In the genomic region with DNA sequence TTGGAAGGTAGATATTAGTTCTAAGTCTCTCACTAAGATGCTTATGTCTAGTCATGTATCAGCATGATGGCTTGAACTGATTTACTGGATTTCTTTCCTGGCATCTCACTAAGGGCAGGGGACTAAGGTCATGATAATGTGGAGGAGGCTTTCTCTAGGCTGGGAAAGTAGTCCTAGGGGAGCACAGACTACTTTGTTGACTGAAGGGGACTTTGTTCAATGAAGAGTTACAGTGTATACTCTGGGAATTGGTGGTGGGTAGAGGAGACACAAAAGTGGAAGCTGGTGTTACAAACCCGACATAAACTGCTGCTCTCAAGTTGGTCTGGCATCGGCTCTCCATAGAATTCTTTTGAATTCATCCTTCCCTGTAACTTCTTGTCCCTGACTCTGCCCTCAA, we compare ENCODE assay signal across 23 cellular contexts.
"Had no signal": no experiment of that assay in that cellular context is flagged by ENCODE, and none has a peak within 500 bp of the region (broad histone marks: within the 10 kb centered on the region; RNA-seq: fewer than 3 reads in every experiment).

No MANE protein-coding gene starts in this region.

- H3K27me3 ChIP-seq: brain microvascular endothelial cell, esophagus squamous epithelium, neutrophil, right atrium auricular region, transverse colon, uterus had no signal

- H3K27ac Mint-ChIP-seq: activated CD4-positive, alpha-beta memory T cell treated with anti-CD3 and anti-CD28 coated beads for 36 hours; activated naive CD4-positive, alpha-beta T cell treated with anti-CD3 and anti-CD28 coated beads, Interleukin-2, amount 10 ng/mL, durations not matched to agents 7 days and 5 days; activated naive CD8-positive, alpha-beta T cell treated with anti-CD3 and anti-CD28 coated beads, Interleukin-2, amount 10 ng/mL, durations not matched to agents 7 days and 5 days; activated T-helper 1 cell treated with anti-CD3 and anti-CD28 coated beads, Interleukin-12 subunit alpha, Interleukin-12 subunit beta, Interleukin-2, Interleukin-4 antibody, amounts not matched to agents 30 ng/mL and 10 ng/mL and 1 ng/mL, durations not matched to agents 14 hours and 24 hours and 36 hours had no signal

- H3K27ac ChIP-seq: brain microvascular endothelial cell, coronary artery, epithelial cell of prostate, esophagus squamous epithelium, left ventricle myocardium inferior, neutrophil, uterus had no signal

- H3K9me3 Mint-ChIP-seq: activated CD4-positive, alpha-beta memory T cell treated with anti-CD3 and anti-CD28 coated beads for 36 hours; activated naive CD4-positive, alpha-beta T cell treated with anti-CD3 and anti-CD28 coated beads, Interleukin-2, amount 10 ng/mL, durations not matched to agents 7 days and 5 days; activated naive CD8-positive, alpha-beta T cell treated with anti-CD3 and anti-CD28 coated beads, Interleukin-2, amount 10 ng/mL, durations not matched to agents 7 days and 5 days; activated T-helper 1 cell treated with anti-CD3 and anti-CD28 coated beads, Interleukin-12 subunit alpha, Interleukin-12 subunit beta, Interleukin-2, Interleukin-4 antibody, amounts not matched to agents 30 ng/mL and 10 ng/mL and 1 ng/mL, durations not matched to agents 14 hours and 24 hours and 36 hours; nephron had no signal

- H3K4me3 Mint-ChIP-seq: activated CD4-positive, alpha-beta memory T cell treated with anti-CD3 and anti-CD28 coated beads for 36 hours; activated naive CD4-positive, alpha-beta T cell treated with anti-CD3 and anti-CD28 coated beads, Interleukin-2, amount 10 ng/mL, durations not matched to agents 7 days and 5 days; activated naive CD8-positive, alpha-beta T cell treated with anti-CD3 and anti-CD28 coated beads, Interleukin-2, amount 10 ng/mL, durations not matched to agents 7 days and 5 days; activated T-helper 1 cell treated with anti-CD3 and anti-CD28 coated beads, Interleukin-12 subunit alpha, Interleukin-12 subunit beta, Interleukin-2, Interleukin-4 antibody, amounts not matched to agents 30 ng/mL and 10 ng/mL and 1 ng/mL, durations not matched to agents 14 hours and 24 hours and 36 hours; nephron had no signal

- H3K4me3 ChIP-seq: coronary artery, esophagus squamous epithelium, left ventricle myocardium inferior, lung, psoas muscle, right atrium auricular region, transverse colon, uterus had no signal

- H3K4me1 Mint-ChIP-seq: activated naive CD8-positive, alpha-beta T cell treated with anti-CD3 and anti-CD28 coated beads, Interleukin-2, amount 10 ng/mL, durations not matched to agents 7 days and 5 days had no signal

- DNase-seq: activated CD4-positive, alpha-beta memory T cell treated with anti-CD3 and anti-CD28 coated beads for 36 hours; activated CD4-positive, alpha-beta T cell treated with anti-CD3 and anti-CD28 coated beads for 4 hours; activated CD8-positive, alpha-beta memory T cell treated with anti-CD3 and anti-CD28 coated beads, Interleukin-2, amount 50 U/mL, for 4 hours; activated effector memory CD4-positive, alpha-beta T cell treated with anti-CD3 and anti-CD28 coated beads, Interleukin-2, amount 50 U/mL, for 16 hours; activated naive CD4-positive, alpha-beta T cell treated with anti-CD3 and anti-CD28 coated beads, Interleukin-2, amount 10 ng/mL, durations not matched to agents 7 days and 5 days; activated naive CD8-positive, alpha-beta T cell treated with anti-CD3 and anti-CD28 coated beads, Interleukin-2, amount 10 ng/mL, durations not matched to agents 7 days and 5 days; activated T-cell treated with anti-CD3 and anti-CD28 coated beads, Interleukin-2, amount 50 U/mL, for 1 hour; amniotic stem cell; brain microvascular endothelial cell; esophagus squamous epithelium; islet precursor cell; left ventricle myocardium inferior; psoas muscle; stimulated activated naive CD4-positive, alpha-beta T cell treated with Interleukin-2 at 50 U/mL for 16 hours; transverse colon; uterus had no signal

- H3K36me3 Mint-ChIP-seq: activated CD4-positive, alpha-beta memory T cell treated with anti-CD3 and anti-CD28 coated beads for 36 hours; activated naive CD4-positive, alpha-beta T cell treated with anti-CD3 and anti-CD28 coated beads, Interleukin-2, amount 10 ng/mL, durations not matched to agents 7 days and 5 days; activated naive CD8-positive, alpha-beta T cell treated with anti-CD3 and anti-CD28 coated beads, Interleukin-2, amount 10 ng/mL, durations not matched to agents 7 days and 5 days had no signal

- H3K9me3 ChIP-seq: esophagus squamous epithelium, left ventricle myocardium inferior, neutrophil, psoas muscle, right atrium auricular region, transverse colon, uterus had no signal

- H3K36me3 ChIP-seq: brain microvascular endothelial cell, esophagus squamous epithelium, left ventricle myocardium inferior, neutrophil, right atrium auricular region, transverse colon, uterus had no signal
